Comparison of ENCODE assay signal across 21 cellular contexts in the genomic region with DNA sequence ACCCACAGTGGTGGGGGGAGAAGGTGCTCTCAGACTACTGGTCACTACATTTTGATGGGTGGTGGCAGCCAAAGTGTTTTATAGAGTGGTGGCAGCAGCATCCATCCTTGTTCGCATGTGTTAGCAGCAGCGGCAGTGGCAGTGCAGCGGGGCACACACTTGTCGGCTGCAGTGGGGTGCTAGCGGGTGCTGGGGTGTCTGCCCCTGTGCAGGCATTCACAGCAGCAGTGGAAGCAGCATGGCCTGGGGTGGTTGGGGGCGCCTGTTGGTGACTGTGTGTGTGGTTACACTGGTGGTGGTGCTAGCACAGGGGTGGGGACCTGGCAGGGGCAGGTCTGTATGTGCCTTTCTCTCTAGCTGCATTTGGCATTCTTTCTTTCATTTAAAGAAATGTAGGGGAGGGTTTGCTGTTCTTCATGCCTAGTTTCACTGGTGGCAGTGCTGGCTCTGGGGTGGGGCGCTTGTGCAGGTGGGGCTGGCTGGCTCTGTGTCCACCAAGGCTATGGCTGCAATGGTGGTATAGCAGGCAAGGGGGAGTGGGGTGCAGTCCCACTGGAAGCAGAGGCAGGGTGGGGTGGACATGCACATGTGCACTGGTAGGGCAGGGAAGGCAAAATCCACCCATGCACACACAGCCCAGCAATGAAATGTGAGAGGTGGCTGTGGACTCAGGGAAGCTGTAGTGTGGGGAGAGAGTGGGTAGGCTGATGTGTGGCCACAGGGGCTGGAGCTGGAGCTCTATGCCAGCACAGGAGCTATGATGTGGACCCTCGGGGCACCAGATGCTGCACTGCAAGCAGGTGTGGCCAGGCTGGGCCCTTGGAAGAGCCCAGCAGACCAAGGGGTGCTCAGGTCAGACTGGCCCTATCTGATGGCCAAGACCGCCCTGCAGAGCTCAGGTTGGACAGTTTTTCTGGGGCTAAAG.
DNase-seq lines count a peak whose midpoint lies in the region; ATAC-seq, FAIRE-seq and TF ChIP-seq lines count a peak whose summit lies in the region.
"Had no signal": no experiment of that assay in that cellular context is flagged by ENCODE, and none has a peak within 500 bp of the region (broad histone marks: within the 10 kb centered on the region; RNA-seq: fewer than 3 reads in every experiment).

No MANE protein-coding gene starts in this region.

- no peak overlapping the region for H2AK5ac ChIP-seq in H9 (ENCODE audit: insufficient read length, low read length)

- no peak overlapping the region for H3K4me2 ChIP-seq in H9 (ENCODE audit: insufficient read depth, insufficient read length, low read length)
- H3K4me2 ChIP-seq: A549 had no signal

- H3K79me1 ChIP-seq in H9 (ENCODE audit: insufficient read depth, low read depth, low read length, poor library complexity, severe bottlenecking), result no peaks in the 10 kb centered on the region

- no peaks in the 10 kb centered on the region for H3K4me1 Mint-ChIP-seq in H9
- H3K4me1 Mint-ChIP-seq in stimulated activated effector memory CD8-positive, alpha-beta T cell treated with anti-CD3 and anti-CD28 coated beads, Interleukin-12 subunit alpha, Interleukin-12 subunit beta, amount 100 ng/mL, for 72 hours, result no peaks in the 10 kb centered on the region

- H4K20me1 ChIP-seq in H9 (ENCODE audit: control insufficient read depth, insufficient read depth, insufficient read length), result no peaks in the 10 kb centered on the region

- H3K27ac Mint-ChIP-seq in H9, result no peak overlapping the region
- no peak overlapping the region for H3K27ac Mint-ChIP-seq in stimulated activated effector memory CD8-positive, alpha-beta T cell treated with anti-CD3 and anti-CD28 coated beads, Interleukin-12 subunit alpha, Interleukin-12 subunit beta, amount 100 ng/mL, for 72 hours
- H3K27ac Mint-ChIP-seq: CD4-positive, alpha-beta T cell; IgD-negative memory B cell had no signal

- no peak overlapping the region for H4K8ac ChIP-seq in H9 (replicated peaks; ENCODE audit: insufficient read length, low read depth, low read length)

- H3K79me2 ChIP-seq in H9 (ENCODE audit: insufficient read depth, low read length), result no peaks in the 10 kb centered on the region

- peaks cover 6% of the 10 kb centered on the region for H3K27me3 Mint-ChIP-seq in H9 (ENCODE audit: low read depth)

- no peak overlapping the region for H3K4me3 ChIP-seq in right atrium auricular region
- H3K4me3 ChIP-seq in aorta (ENCODE audit: low read length in 2 of 2), result no peak overlapping the region
- H3K4me3 ChIP-seq: A549 had no signal

- H2BK5ac ChIP-seq in H9 (ENCODE audit: insufficient read length, low read length), result no peak overlapping the region

- intact Hi-C loops in Right ventricle myocardium inferior (cut with DNase I), result no loop called here
- intact Hi-C loops in aorta (cut with DNase I), result no loop called here

- H3K27me3 ChIP-seq in right atrium auricular region (no peaks in the 10 kb centered on the region), H9 (ENCODE audit: insufficient read depth, low read length) (no peaks in the 10 kb centered on the region), aorta (ENCODE audit: control insufficient read depth in 1 of 2, insufficient read depth in 2 of 2, low read length in 1 of 2) (no peaks in the 10 kb centered on the region)

- FAIRE-seq in urothelium cell line (lab: Jason Lieb, UNC), result no peak
- FAIRE-seq: A549, D721Med, GM12892, GM18507, HepG2 had no signal

- H2BK12ac ChIP-seq in H9 (ENCODE audit: insufficient read length, low read depth, low read length), result no peak overlapping the region

- H2BK15ac ChIP-seq in H9 (ENCODE audit: low read depth, low read length), result no peak overlapping the region

- no peak overlapping the region for H3K4ac ChIP-seq in H9 (ENCODE audit: low read depth, low read length)

- H3K27ac ChIP-seq in right atrium auricular region (no peak overlapping the region), H9 (ENCODE audit: insufficient read length, low read depth, low read length) (no peak overlapping the region), aorta (ENCODE audit: low read depth in 1 of 2, low read length in 2 of 2) (no peak overlapping the region)
- H3K27ac ChIP-seq: 22Rv1, A549, C4-2B had no signal

- H3K4me3 Mint-ChIP-seq in H9, result no peak overlapping the region
- no peak overlapping the region for H3K4me3 Mint-ChIP-seq in stimulated activated effector memory CD8-positive, alpha-beta T cell treated with anti-CD3 and anti-CD28 coated beads, Interleukin-12 subunit alpha, Interleukin-12 subunit beta, amount 100 ng/mL, for 72 hours
- H3K4me3 Mint-ChIP-seq: CD4-positive, alpha-beta T cell; IgD-negative memory B cell had no signal

- no peak overlapping the region for H2BK120ac ChIP-seq in H9 (ENCODE audit: low read depth, low read length, poor library complexity, severe bottlenecking)

- no peak overlapping the region for H3K56ac ChIP-seq in H9 (ENCODE audit: insufficient read length, low read depth, low read length)

- no peaks in the 10 kb centered on the region for H3K23me2 ChIP-seq in H9 (ENCODE audit: insufficient read length, low read depth, low read length, poor library complexity, severe bottlenecking)

- H4K5ac ChIP-seq in H9 (ENCODE audit: insufficient read length, low read depth, low read length), result peak overlapping the region; percentile 26

- WGBS in H9 (ENCODE audit: extremely low coverage, insufficient read length, low lambda C conversion rate), result no CpG with 5 or more reads among the region's 9 CpGs
- 86 to 88% methylated on average over 9 of the region's 9 CpGs for WGBS in aorta, 2 donors

- no peak overlapping the region for H2AFZ ChIP-seq in H9 (ENCODE audit: low read length)

- no peak overlapping the region for H4K91ac ChIP-seq in H9 (ENCODE audit: insufficient read length, low read depth, low read length)

- H3K14ac ChIP-seq in H9 (ENCODE audit: insufficient read depth, low read length), result peak overlapping the region; percentile 58; the same call in 1 of the 2 replicates

- H3K36me3 Mint-ChIP-seq in H9 (ENCODE audit: insufficient read depth in 1 of 3, low read depth in 3 of 3), result no peaks in the 10 kb centered on the region
- H3K36me3 Mint-ChIP-seq in stimulated activated effector memory CD8-positive, alpha-beta T cell treated with anti-CD3 and anti-CD28 coated beads, Interleukin-12 subunit alpha, Interleukin-12 subunit beta, amount 100 ng/mL, for 72 hours, result no peaks in the 10 kb centered on the region

- ATAC-seq in Right ventricle myocardium inferior (peak; percentile 23), aorta (ENCODE audit: low FRiP score) (peak; percentile 50)
- ATAC-seq in stimulated activated effector memory CD8-positive, alpha-beta T cell treated with anti-CD3 and anti-CD28 coated beads, Interleukin-12 subunit alpha, Interleukin-12 subunit beta, amount 100 ng/mL, for 72 hours, result peak; percentile 21
- ATAC-seq: HepG2 had no signal

- H3T11ph ChIP-seq in H9 (ENCODE audit: low read length), result no peak overlapping the region

- TF ChIP-seq CTCF in right atrium auricular region (IDR thresholded peaks at IDR 0.05) (no peak), H9 (conservative IDR thresholded peaks at IDR 0.05) (no peak)

- DNase-seq in Right ventricle myocardium inferior (ENCODE audit: missing footprints), result peak; percentile 65
- no peak for DNase-seq in right atrium auricular region (ENCODE audit: low spot score)
- no peak for DNase-seq in H9
- no peak for DNase-seq in stimulated activated effector memory CD8-positive, alpha-beta T cell treated with anti-CD3 and anti-CD28 coated beads, Interleukin-12 subunit alpha, Interleukin-12 subunit beta, amount 100 ng/mL, for 72 hours (ENCODE audit: low spot score in 2 of 2)
- peak in 1 of 2 donors; percentile 64 for DNase-seq in aorta
- DNase-seq in urothelium cell line (ENCODE audit: low spot score), result no peak
- no peak for DNase-seq in NCI-H446 (lab: John Stamatoyannopoulos, UW)
- DNase-seq: AML-193; Caco-2; CD4-positive, alpha-beta T cell; GDM1; GOT3; H7 had no signal

- H3K36me3 ChIP-seq in right atrium auricular region (no peaks in the 10 kb centered on the region), aorta (ENCODE audit: control insufficient read depth in 1 of 2, insufficient read depth in 2 of 2, low read length in 1 of 2) (no peaks in the 10 kb centered on the region)

- no peaks in the 10 kb centered on the region for H3K9me3 Mint-ChIP-seq in H9
- H3K9me3 Mint-ChIP-seq in stimulated activated effector memory CD8-positive, alpha-beta T cell treated with anti-CD3 and anti-CD28 coated beads, Interleukin-12 subunit alpha, Interleukin-12 subunit beta, amount 100 ng/mL, for 72 hours, result no peaks in the 10 kb centered on the region
- H3K9me3 Mint-ChIP-seq: CD4-positive, alpha-beta T cell had no signal

- H2BK20ac ChIP-seq in H9 (ENCODE audit: low read depth, low read length, poor library complexity, severe bottlenecking), result no peak overlapping the region

- no peak overlapping the region for H3K23ac ChIP-seq in H9 (ENCODE audit: insufficient read length, low read depth, low read length)

- no peak overlapping the region for H3K9ac ChIP-seq in H9 (ENCODE audit: extremely low read depth, insufficient read length, low read length)

- H3K18ac ChIP-seq in H9 (ENCODE audit: insufficient read length, low read depth, low read length), result no peak overlapping the region

- H3K9me3 ChIP-seq in right atrium auricular region, result peaks cover 0 to 3% of the 10 kb centered on the region in 2 donors
- H3K9me3 ChIP-seq in H9 (ENCODE audit: control insufficient read depth, low read depth, low read length), result no peaks in the 10 kb centered on the region
- peaks cover 1% of the 10 kb centered on the region for H3K9me3 ChIP-seq in aorta (ENCODE audit: control insufficient read depth, low read length)
- H3K9me3 ChIP-seq: A549, Caco-2 had no signal

- H3K4me1 ChIP-seq in right atrium auricular region (no peaks in the 10 kb centered on the region), H9 (ENCODE audit: insufficient read depth, low read length) (no peaks in the 10 kb centered on the region), aorta (ENCODE audit: control insufficient read depth in 1 of 2, insufficient read depth in 2 of 2, low read length in 2 of 2) (no peaks in the 10 kb centered on the region)
- H3K4me1 ChIP-seq: A549, Caco-2 had no signal
